ENCODE assay signal across 1 cellular context in the genomic region with DNA sequence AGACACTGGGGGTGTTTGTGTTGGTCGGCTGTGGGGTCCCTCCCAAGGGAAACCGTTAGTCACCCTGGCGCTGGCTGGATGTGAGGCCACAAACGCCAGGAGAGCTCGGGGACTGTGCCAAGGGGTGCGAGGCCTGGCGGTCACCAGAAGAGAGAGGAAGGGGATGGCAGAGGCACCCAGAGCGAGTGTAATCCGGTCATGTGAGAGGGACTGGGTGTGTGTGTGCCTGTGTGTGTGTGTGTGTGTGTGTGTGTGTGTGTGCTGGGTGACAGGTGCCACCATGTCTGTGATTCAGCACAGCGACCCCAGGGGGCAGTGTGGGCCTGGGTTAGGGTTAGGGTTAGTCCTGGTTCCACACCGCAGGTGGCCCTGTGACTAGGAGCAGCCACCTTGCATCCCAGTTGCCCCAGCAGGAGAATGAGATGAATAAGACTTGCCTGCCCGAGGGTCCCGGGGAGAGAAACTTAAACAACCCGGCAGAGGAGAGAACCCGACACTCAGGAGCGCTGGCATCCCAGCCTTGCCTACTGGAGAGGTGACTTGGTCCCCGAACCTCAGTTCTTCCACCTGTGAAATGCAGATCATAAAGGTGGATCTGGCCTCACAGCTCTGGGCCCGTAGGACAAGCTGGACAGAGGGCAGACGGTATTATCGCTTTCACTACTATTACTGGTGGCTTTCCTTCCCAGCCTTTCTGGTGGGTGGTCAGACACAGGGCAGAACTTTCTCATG.
TF ChIP-seq lines count a peak whose summit lies in the region.

No MANE protein-coding gene starts in this region.

TF ChIP-seq in GM23338, 12 proteins besides CTCF, POLR2A, EP300 and RAD21 (continued from another document):
- TF ChIP-seq ZNF462 (CRISPR knock-in tag; IDR thresholded peaks at IDR 0.05) (no peak), REST (IDR thresholded peaks at IDR 0.05; ENCODE audit: unreplicated experiment) (no peak), NANOG (IDR thresholded peaks at IDR 0.05; ENCODE audit: borderline replicate concordance) (no peak)
- TF ChIP-seq, protein P1, sequence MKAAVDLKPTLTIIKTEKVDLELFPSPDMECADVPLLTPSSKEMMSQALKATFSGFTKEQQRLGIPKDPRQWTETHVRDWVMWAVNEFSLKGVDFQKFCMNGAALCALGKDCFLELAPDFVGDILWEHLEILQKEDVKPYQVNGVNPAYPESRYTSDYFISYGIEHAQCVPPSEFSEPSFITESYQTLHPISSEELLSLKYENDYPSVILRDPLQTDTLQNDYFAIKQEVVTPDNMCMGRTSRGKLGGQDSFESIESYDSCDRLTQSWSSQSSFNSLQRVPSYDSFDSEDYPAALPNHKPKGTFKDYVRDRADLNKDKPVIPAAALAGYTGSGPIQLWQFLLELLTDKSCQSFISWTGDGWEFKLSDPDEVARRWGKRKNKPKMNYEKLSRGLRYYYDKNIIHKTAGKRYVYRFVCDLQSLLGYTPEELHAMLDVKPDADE (IDR thresholded peaks at IDR 0.05), result no peak
TF ChIP-seq in GM23338: peak in this region for 0.
